19 cellular contexts compared by ENCODE assay signal in genomic region chr5:89698028-89698427, GRCh38.
DNase-seq lines count a peak whose midpoint lies in the region; ATAC-seq, FAIRE-seq and TF ChIP-seq lines count a peak whose summit lies in the region.
"Had no signal": no experiment of that assay in that cellular context is flagged by ENCODE, and none has a peak within 500 bp of the region (broad histone marks: within the 10 kb centered on the region; RNA-seq: fewer than 3 reads in every experiment).

No MANE protein-coding gene starts in this region.

- no peak for TF ChIP-seq CTCF in GM12878 (IDR thresholded peaks at IDR 0.05 in 2 of 3, conservative IDR thresholded peaks at IDR 0.05 in 1 of 3; ENCODE audit: control insufficient read depth in 2 of 3, extremely low read depth in 1 of 3, insufficient read depth in 1 of 3, low read depth in 3 of 3, low read length in 3 of 3)

- no peak overlapping the region for H3K27ac ChIP-seq in GM12878 (ENCODE audit: control insufficient read depth, insufficient read depth)
- H3K27ac ChIP-seq: C4-2B had no signal

- no peaks in the 10 kb centered on the region for H4K20me1 ChIP-seq in GM12878 (ENCODE audit: control insufficient read depth, insufficient read depth)

- POLR2A ChIA-PET in GM12878 (lab: Charles Lee) = no interaction called here

- DNase-seq in NCI-H1092 treated with DMSO at 0.1 percent for 48 hours (lab: John Stamatoyannopoulos, UW) (peak; percentile 25), NCI-H1092 (lab: John Stamatoyannopoulos, UW) (no peak), NCI-H2029 treated with DMSO at 0.1 percent for 48 hours (lab: John Stamatoyannopoulos, UW) (peak; percentile 68), GM12878 (ENCODE audit: low read depth, low spot score) (no peak), HT-29 (ENCODE audit: low spot score) (no peak), D341Med (ENCODE audit: low spot score) (no peak), HK-2 (ENCODE audit: unreplicated experiment) (no peak)
- DNase-seq: 8988T; AML-193; Calu3; CD8-positive, alpha-beta memory T cell; DND-41; NCI-H1694; NCI-H2107; NCI-H526 treated with DMSO at 0.1 percent for 48 hours; T-cell had no signal

- WGBS in GM12878 (ENCODE audit: insufficient coverage, insufficient replicate concordance, low lambda C conversion rate, missing lambda C conversion rate) = 100% methylated on average over 2 of the region's 2 CpGs

- no peak for TF ChIP-seq POLR2A in GM12878 (IDR thresholded peaks at IDR 0.05; ENCODE audit: low read depth, low read length)

- peak; percentile 76 for FAIRE-seq in GM12878 (lab: Jason Lieb, UNC)
- FAIRE-seq: GM12891 had no signal

- CTCF ChIA-PET in GM12878 (lab: Yijun Ruan, JAX) = no interaction called here

- H3K9ac ChIP-seq in GM12878 (ENCODE audit: control insufficient read depth, insufficient read depth, low read length) = no peak overlapping the region

- H3K36me3 ChIP-seq in GM12878 (ENCODE audit: control insufficient read depth in 2 of 2, insufficient read depth in 2 of 2, low read length in 1 of 2) = no peaks in the 10 kb centered on the region

- SMC1A ChIA-PET in GM12878 (lab: Charles Lee; ENCODE audit: uncharacterized antibody, unreplicated experiment) = no interaction called here

- ATAC-seq in GM12878 = no peak
- ATAC-seq: Panc1, T-cell had no signal

- no peak overlapping the region for H3K4me3 ChIP-seq in GM12878

- no peak overlapping the region for H2AFZ ChIP-seq in GM12878 (ENCODE audit: control insufficient read depth, low read depth, low read length)

- BruUV-seq in GM12878 (replicated peaks; lab: Mats Ljungman, UMichigan) = no TSS peak

- TF ChIP-seq EP300 in GM12878 (IDR thresholded peaks at IDR 0.05; ENCODE audit: borderline replicate concordance in 1 of 2, control insufficient read depth in 1 of 2, low read depth in 2 of 2, low read length in 2 of 2) = no peak

- TF ChIP-seq RAD21 in GM12878 (IDR thresholded peaks at IDR 0.05; ENCODE audit: insufficient read depth, low read depth, low read length) = no peak

- H3K4me1 ChIP-seq in GM12878 (ENCODE audit: control insufficient read depth, insufficient read depth, low read length) = no peaks in the 10 kb centered on the region

- no peak overlapping the region for H3K4me2 ChIP-seq in GM12878 (ENCODE audit: control insufficient read depth, insufficient read depth)

- no peaks in the 10 kb centered on the region for H3K79me2 ChIP-seq in GM12878 (ENCODE audit: control insufficient read depth, insufficient read depth, low read length)

- in situ Hi-C loops in GM12878 (cut with MboI) = no loop called here

- RAD21 ChIA-PET in GM12878 (lab: Charles Lee; ENCODE audit: unreplicated experiment) = no interaction called here

- H3K27me3 ChIP-seq in GM12878 (replicated peaks in 1 of 2; ENCODE audit: control insufficient read depth in 2 of 2, insufficient read depth in 2 of 2, low read length in 1 of 2) = no peaks in the 10 kb centered on the region

- H3K9me3 ChIP-seq in GM12878 (replicated peaks; ENCODE audit: control insufficient read depth, insufficient read depth, low read length) = peaks cover 2% of the 10 kb centered on the region

- intact Hi-C loops in GM12878 (cut with micrococcal nuclease; ENCODE audit: unreplicated experiment) = no loop called here

TF ChIP-seq in GM12878, 131 proteins besides CTCF, POLR2A, EP300 and RAD21:
- TF ChIP-seq FOS (IDR thresholded peaks at IDR 0.05; ENCODE audit: borderline replicate concordance, extremely low read depth, insufficient read length) = no peak
- no peak for TF ChIP-seq TAF1 (IDR thresholded peaks at IDR 0.05; ENCODE audit: borderline replicate concordance, low read depth, low read length)
- no peak for TF ChIP-seq BACH1 (IDR thresholded peaks at IDR 0.05; ENCODE audit: borderline replicate concordance)
- TF ChIP-seq ZBTB40 (IDR thresholded peaks at IDR 0.05; ENCODE audit: borderline replicate concordance) = no peak
- TF ChIP-seq, protein P1, sequence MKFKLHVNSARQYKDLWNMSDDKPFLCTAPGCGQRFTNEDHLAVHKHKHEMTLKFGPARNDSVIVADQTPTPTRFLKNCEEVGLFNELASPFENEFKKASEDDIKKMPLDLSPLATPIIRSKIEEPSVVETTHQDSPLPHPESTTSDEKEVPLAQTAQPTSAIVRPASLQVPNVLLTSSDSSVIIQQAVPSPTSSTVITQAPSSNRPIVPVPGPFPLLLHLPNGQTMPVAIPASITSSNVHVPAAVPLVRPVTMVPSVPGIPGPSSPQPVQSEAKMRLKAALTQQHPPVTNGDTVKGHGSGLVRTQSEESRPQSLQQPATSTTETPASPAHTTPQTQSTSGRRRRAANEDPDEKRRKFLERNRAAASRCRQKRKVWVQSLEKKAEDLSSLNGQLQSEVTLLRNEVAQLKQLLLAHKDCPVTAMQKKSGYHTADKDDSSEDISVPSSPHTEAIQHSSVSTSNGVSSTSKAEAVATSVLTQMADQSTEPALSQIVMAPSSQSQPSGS (IDR thresholded peaks at IDR 0.05; ENCODE audit: low read length) = no peak
- TF ChIP-seq SIX5 (IDR thresholded peaks at IDR 0.05; ENCODE audit: low read depth, low read length, severe bottlenecking) = no peak
- no peak for TF ChIP-seq SMAD1 (IDR thresholded peaks at IDR 0.05; ENCODE audit: low read depth, partially characterized antibody)
- TF ChIP-seq SMC3 (IDR thresholded peaks at IDR 0.05; ENCODE audit: borderline replicate concordance, low read length) = no peak
- TF ChIP-seq WRNIP1 (IDR thresholded peaks at IDR 0.05; ENCODE audit: borderline replicate concordance, low read depth, low read length) = no peak
- TF ChIP-seq PKNOX1 (IDR thresholded peaks at IDR 0.05) = no peak

Comparison
In these comparisons a context has a peak if more than half of its experiments do, and no peak if none do; other contexts are left out.
1. DNase-seq: peak in NCI-H1092 treated with DMSO at 0.1 percent for 48 hours (single experiment) and NCI-H2029 treated with DMSO at 0.1 percent for 48 hours (single experiment); none in NCI-H1092 (single experiment), GM12878 (single experiment), HT-29 (single experiment), D341Med (single experiment) and HK-2 (single experiment).